ENCODE assay signal across 22 cellular contexts in genomic region chr2:145286716-145287115, GRCh38.
A peak's percentile ranks its signal among the peaks of the same experiment; 100 is the strongest.
DNase-seq lines count a peak whose midpoint lies in the region; ATAC-seq and TF ChIP-seq lines count a peak whose summit lies in the region.
"Had no signal": no experiment of that assay in that cellular context is flagged by ENCODE, and none has a peak within 500 bp of the region (broad histone marks: within the 10 kb centered on the region; RNA-seq: fewer than 3 reads in every experiment).

No MANE protein-coding gene starts in this region.

- H3K9me1 ChIP-seq in IMR-90 (ENCODE audit: insufficient read depth, low read length): no peaks in the 10 kb centered on the region

- H3K9ac ChIP-seq in IMR-90 (ENCODE audit: low read depth, low read length): no peak overlapping the region
- H3K9ac ChIP-seq: GM23248 had no signal

- no peak overlapping the region for H2BK15ac ChIP-seq in IMR-90 (ENCODE audit: low read depth, low read length)

- H3K4ac ChIP-seq in IMR-90 (ENCODE audit: low read depth, low read length): no peak overlapping the region

- dilution Hi-C loops in IMR-90 (cut with HindIII; ENCODE audit: low sequenced_read_pairs, unreplicated experiment): no loop called here

- no peak overlapping the region for H2AK5ac ChIP-seq in IMR-90 (ENCODE audit: low read depth, low read length)

- peak overlapping the region; percentile 84 for H3K4me2 ChIP-seq in IMR-90 (ENCODE audit: low read depth, low read length)
- peak overlapping the region; percentile 62 for H3K4me2 ChIP-seq in osteoblast (ENCODE audit: insufficient read depth, low read length)

- POLR2A ChIA-PET in IMR-90 (lab: Charles Lee; ENCODE audit: unreplicated experiment): interaction anchor here (0.5 kb wide), 1 partner anchor 938 kb away, joined by 6 read pairs; no protein-coding TSS in a partner anchor

- no peak overlapping the region for H2BK5ac ChIP-seq in IMR-90 (ENCODE audit: low read depth, low read length, poor library complexity, severe bottlenecking)

- no peak overlapping the region for H3K14ac ChIP-seq in IMR-90 (replicated peaks; ENCODE audit: low read depth, low read length)

- H2AK9ac ChIP-seq in IMR-90 (replicated peaks; ENCODE audit: low read depth, low read length, poor library complexity): no peak overlapping the region

- no peak overlapping the region for H3K23ac ChIP-seq in IMR-90 (ENCODE audit: low read depth, low read length)

- H4K8ac ChIP-seq in IMR-90 (ENCODE audit: low read depth in 2 of 2, low read length in 2 of 2): no peak overlapping the region

- BruUV-seq in IMR-90 (replicated peaks; lab: Mats Ljungman, UMichigan): no TSS peak

- H2AFZ ChIP-seq in IMR-90 (replicated peaks; ENCODE audit: low read length, poor library complexity) (peak overlapping the region; percentile 4), osteoblast (ENCODE audit: low read length) (peak overlapping the region; percentile 75)

- in situ Hi-C loops in IMR-90 (cut with MboI; ENCODE audit: low sequenced_read_pairs): no loop called here

- H3K18ac ChIP-seq in IMR-90 (ENCODE audit: low read depth, low read length): no peak overlapping the region

- H3K4me3 ChIP-seq in IMR-90 (ENCODE audit: insufficient read depth, low read depth, low read length) (no peak overlapping the region), osteoblast (ENCODE audit: insufficient read depth, low read length) (peak overlapping the region; percentile 11), BE2C (ENCODE audit: low read depth, low read length) (no peak overlapping the region)
- H3K4me3 ChIP-seq: GM12878, GM23248, HAP-1 had no signal

- no peak overlapping the region for H4K5ac ChIP-seq in IMR-90 (ENCODE audit: low read depth, low read length)

- DNase-seq in IMR-90 (no peak), amniotic epithelial cell (ENCODE audit: low read depth) (peak; percentile 7), fibroblast of peridontal ligament (ENCODE audit: extremely low read depth) (peak; percentile 5), osteoblast (ENCODE audit: insufficient read length, low spot score, missing footprints) (no peak), BE2C (no peak), AG08395 (ENCODE audit: low spot score) (no peak)
- DNase-seq: C1 segment of cervical spinal cord; CD8-positive, alpha-beta T cell; DND-41; GM23248; KBM-7; MM.1S; NCI-H1092; NCI-H1436; NCI-H187 treated with DMSO at 0.1 percent for 48 hours; NCI-H2107; NCI-H2227 treated with DMSO at 0.1 percent for 48 hours; NCI-H524; NCI-H82 had no signal

- CTCF ChIA-PET in IMR-90 (lab: Yijun Ruan, JAX): no interaction called here

- H2BK20ac ChIP-seq in IMR-90 (ENCODE audit: low read depth, low read length): no peak overlapping the region; the same call in 1 of the 2 replicates

- intact Hi-C loops in IMR-90 (cut with micrococcal nuclease): no loop called here

- H3K4me1 ChIP-seq in IMR-90 (ENCODE audit: control insufficient read depth, insufficient read depth, low read length) (peaks cover 2% of the 10 kb centered on the region; the same call in 1 of the 2 replicates), osteoblast (ENCODE audit: insufficient read depth, low read length) (peaks cover 7% of the 10 kb centered on the region), BE2C (no peaks in the 10 kb centered on the region)

- no peaks in the 10 kb centered on the region for H3K36me3 ChIP-seq in IMR-90 (ENCODE audit: control insufficient read depth, insufficient read depth, low read length)
- H3K36me3 ChIP-seq in osteoblast (ENCODE audit: insufficient read depth, low read length): no peaks in the 10 kb centered on the region
- H3K36me3 ChIP-seq in BE2C: no peaks in the 10 kb centered on the region
- H3K36me3 ChIP-seq: HAP-1 had no signal

- H3K56ac ChIP-seq in IMR-90 (ENCODE audit: extremely low read depth, insufficient read depth, low read length): no peak overlapping the region

- no peak overlapping the region for H4K91ac ChIP-seq in IMR-90 (ENCODE audit: insufficient read depth, low read depth, low read length)

- no peak for TF ChIP-seq CTCF in IMR-90 (conservative IDR thresholded peaks at IDR 0.05; ENCODE audit: low read depth, low read length)
- no peak for TF ChIP-seq CTCF in osteoblast (IDR thresholded peaks at IDR 0.05; ENCODE audit: extremely low read depth, low read depth, low read length)
- no peak for TF ChIP-seq CTCF in BE2C (IDR thresholded peaks at IDR 0.05; ENCODE audit: low read depth, low read length)

- H3K27ac ChIP-seq in IMR-90 (ENCODE audit: insufficient read depth, low read length): no peak overlapping the region
- H3K27ac ChIP-seq in osteoblast (ENCODE audit: low read depth, low read length): no peak overlapping the region
- H3K27ac ChIP-seq: GM23248 had no signal

- H3K79me2 ChIP-seq in osteoblast (ENCODE audit: insufficient read depth, low read length): no peaks in the 10 kb centered on the region

- H3K27me3 ChIP-seq in IMR-90 (ENCODE audit: control insufficient read depth, insufficient read depth, low read length) (no peaks in the 10 kb centered on the region), osteoblast (ENCODE audit: insufficient read depth, low read length) (no peaks in the 10 kb centered on the region), BE2C (no peaks in the 10 kb centered on the region)

- WGBS in IMR-90 (ENCODE audit: extremely low coverage in 2 of 2, insufficient read length in 1 of 2), 2 experiments: 26% methylated on average over 3 of the region's 6 CpGs; no CpG with 5 or more reads in 1 of the 2 experiments

- TF ChIP-seq POLR2A in IMR-90 (IDR thresholded peaks at IDR 0.05; ENCODE audit: low read depth, low read length): no peak

- H3K79me1 ChIP-seq in IMR-90 (ENCODE audit: low read depth in 1 of 2, low read length in 2 of 2): no peaks in the 10 kb centered on the region

- H4K20me1 ChIP-seq in IMR-90 (ENCODE audit: insufficient read depth, low read length) (no peaks in the 10 kb centered on the region), osteoblast (ENCODE audit: insufficient read depth, low read length) (no peaks in the 10 kb centered on the region)

- TF ChIP-seq RAD21 in IMR-90 (IDR thresholded peaks at IDR 0.05; ENCODE audit: low read length): no peak

- H3K9me3 ChIP-seq in IMR-90 (ENCODE audit: control insufficient read depth, insufficient read depth, low read length) (no peaks in the 10 kb centered on the region), osteoblast (ENCODE audit: low read depth, low read length) (no peaks in the 10 kb centered on the region), BE2C (no peaks in the 10 kb centered on the region)
- H3K9me3 ChIP-seq: HAP-1 had no signal

- ATAC-seq in IMR-90 (ENCODE audit: low read depth): peak; percentile 17
- ATAC-seq in GM19328 (IDR thresholded peaks at IDR 0.05; ENCODE audit: unreplicated experiment): no peak
- ATAC-seq: CD8-positive, alpha-beta T cell; GM12878 had no signal

- no peak overlapping the region for H2BK120ac ChIP-seq in IMR-90 (ENCODE audit: low read depth, low read length)

TF ChIP-seq in IMR-90, 13 proteins besides CTCF, POLR2A, EP300 and RAD21:
- no peak for TF ChIP-seq MAZ (IDR thresholded peaks at IDR 0.05; ENCODE audit: borderline replicate concordance, low read depth, low read length)
- TF ChIP-seq MXI1 (IDR thresholded peaks at IDR 0.05; ENCODE audit: borderline replicate concordance, low read depth, low read length): no peak
- TF ChIP-seq BHLHE40 (IDR thresholded peaks at IDR 0.05; ENCODE audit: low read depth, low read length): no peak
- no peak for TF ChIP-seq SMC3 (IDR thresholded peaks at IDR 0.05; ENCODE audit: low read depth, low read length)
- TF ChIP-seq FOS (IDR thresholded peaks at IDR 0.05; ENCODE audit: low read depth, low read length): no peak
- TF ChIP-seq CHD1 (IDR thresholded peaks at IDR 0.05; ENCODE audit: low read depth, low read length): no peak

Comparison
In these comparisons a context has a peak if more than half of its experiments do, and no peak if none do; other contexts are left out.
1. DNase-seq: peak in amniotic epithelial cell (single experiment) and fibroblast of peridontal ligament (single experiment); none in IMR-90 (single experiment), osteoblast (single experiment), BE2C (single experiment) and AG08395 (single experiment).